ENCODE assay signal across 22 cellular contexts in genomic region chr14:105455766-105456660, GRCh38. TPM values are rescaled to one million over a fixed set of nuclear protein-coding genes. Genes with fewer than 3 reads are reported as not detected.
DNase-seq lines count a peak whose midpoint lies in the region; ATAC-seq and TF ChIP-seq lines count a peak whose summit lies in the region.
"Had no signal": no experiment of that assay in that cellular context is flagged by ENCODE, and none has a peak within 500 bp of the region (broad histone marks: within the 10 kb centered on the region; RNA-seq: fewer than 3 reads in every experiment).

No MANE protein-coding gene starts in this region.

- H3K27me3 Mint-ChIP-seq in endodermal cell (ENCODE audit: insufficient read depth): no peaks in the 10 kb centered on the region
- H3K27me3 Mint-ChIP-seq in endothelial cell (ENCODE audit: unreplicated experiment): peaks cover 13% of the 10 kb centered on the region

- no peaks in the 10 kb centered on the region for H3K4me1 ChIP-seq in right cardiac atrium (ENCODE audit: control insufficient read depth, insufficient read depth, low read length)
- no peaks in the 10 kb centered on the region for H3K4me1 ChIP-seq in endodermal cell (ENCODE audit: control insufficient read depth, insufficient read depth, low read length)
- H3K4me1 ChIP-seq in neuronal stem cell (ENCODE audit: control insufficient read depth in 2 of 2, insufficient read depth in 1 of 2, low read depth in 1 of 2, low read length in 2 of 2): no peaks in the 10 kb centered on the region

- H3K36me3 Mint-ChIP-seq in endodermal cell (ENCODE audit: low read depth): peaks cover 44% of the 10 kb centered on the region
- peaks cover 17% of the 10 kb centered on the region for H3K36me3 Mint-ChIP-seq in endothelial cell (ENCODE audit: low read depth, unreplicated experiment)

- 88% methylated on average over 22 of the region's 22 CpGs for WGBS in right cardiac atrium
- 89% methylated on average over 18 to 22 of the region's 22 CpGs for WGBS in endodermal cell (ENCODE audit: insufficient coverage in 1 of 2, insufficient read length in 1 of 2), 2 experiments
- no CpG with 5 or more reads among the region's 22 CpGs for WGBS in neuronal stem cell (ENCODE audit: extremely low coverage in 2 of 2, insufficient read length in 2 of 2, insufficient replicate concordance in 1 of 2), 2 donors

- H3K79me1 ChIP-seq in neuronal stem cell (ENCODE audit: low read depth, low read length): peaks cover 22% of the 10 kb centered on the region

- DNase-seq in right cardiac atrium (peak; percentile 10 to 41 (median 40)), Right ventricle myocardium superior (no peak), endodermal cell (no peak), neuronal stem cell (ENCODE audit: low spot score) (no peak), C1 segment of cervical spinal cord (lab: John Stamatoyannopoulos, UW) (no peak), endothelial cell (ENCODE audit: low spot score) (no peak), MV-4-11 (lab: John Stamatoyannopoulos, UW) (no peak)
- DNase-seq: Calu3, DMS53, EL, GM23248, HCEC 1CT, KG1, NCI-H1417 treated with DMSO at 0.1 percent for 48 hours, NCI-H1930, NCI-H226, NCI-H524, SHP77, SK-N-SH had no signal

- peak overlapping the region; percentile 56 for H3K14ac ChIP-seq in neuronal stem cell (ENCODE audit: low read length)

- no peak overlapping the region for H2AFZ ChIP-seq in neuronal stem cell (ENCODE audit: low read length)
- H2AFZ ChIP-seq: GM23248 had no signal

- no peak overlapping the region for H3K27ac ChIP-seq in right cardiac atrium (ENCODE audit: low read length)
- H3K27ac ChIP-seq in endodermal cell (ENCODE audit: low read depth, low read length): no peak overlapping the region
- H3K27ac ChIP-seq in neuronal stem cell (replicated peaks; ENCODE audit: low read length): no peak overlapping the region
- H3K27ac ChIP-seq: BLaER1, GM23248 had no signal

- no peaks in the 10 kb centered on the region for H3K9me3 Mint-ChIP-seq in endodermal cell
- H3K9me3 Mint-ChIP-seq in endothelial cell (ENCODE audit: unreplicated experiment): no peaks in the 10 kb centered on the region
- H3K9me3 Mint-ChIP-seq: CD8-positive, alpha-beta T cell had no signal

- H2BK120ac ChIP-seq in neuronal stem cell (ENCODE audit: low read depth, low read length): no peak overlapping the region

- ATAC-seq in right cardiac atrium (peak in 1 of 2 donors; percentile 13), Right ventricle myocardium superior (ENCODE audit: poor library complexity) (no peak)
- ATAC-seq: CD8-positive, alpha-beta T cell; GM12878 had no signal

- H3K9me3 ChIP-seq in right cardiac atrium (ENCODE audit: control insufficient read depth, low read length): no peaks in the 10 kb centered on the region
- H3K9me3 ChIP-seq in endodermal cell (ENCODE audit: control insufficient read depth, low read length): no peaks in the 10 kb centered on the region
- H3K9me3 ChIP-seq in neuronal stem cell (replicated peaks in 1 of 2; ENCODE audit: control insufficient read depth in 2 of 2, insufficient read depth in 1 of 2, low read depth in 1 of 2, low read length in 2 of 2): peaks cover 0 to 2% of the 10 kb centered on the region in 2 donors
- H3K9me3 ChIP-seq: BLaER1, SK-N-SH had no signal

- H3K4me3 ChIP-seq in right cardiac atrium (ENCODE audit: low read length) (no peak overlapping the region), endodermal cell (ENCODE audit: low read length) (no peak overlapping the region), neuronal stem cell (ENCODE audit: low read length in 2 of 2) (no peak overlapping the region)
- H3K4me3 ChIP-seq: BLaER1, GM12878, GM23248 had no signal

- peak overlapping the region; percentile 65 for H3K23ac ChIP-seq in neuronal stem cell (ENCODE audit: low read depth, low read length, poor library complexity)

- H3K36me3 ChIP-seq in endodermal cell (ENCODE audit: control insufficient read depth, insufficient read depth, low read length): peaks cover 39% of the 10 kb centered on the region
- peaks cover 55 to 81% of the 10 kb centered on the region in 2 donors for H3K36me3 ChIP-seq in neuronal stem cell (replicated peaks in 1 of 2; ENCODE audit: control insufficient read depth in 2 of 2, insufficient read depth in 2 of 2, low read length in 2 of 2)

- no peak overlapping the region for H3K4ac ChIP-seq in neuronal stem cell (ENCODE audit: low read length)

- H2AK5ac ChIP-seq in neuronal stem cell (ENCODE audit: low read depth, low read length): no peak overlapping the region

- peak overlapping the region; percentile 65 for H4K8ac ChIP-seq in neuronal stem cell (ENCODE audit: low read depth, low read length)

- H2BK12ac ChIP-seq in neuronal stem cell (ENCODE audit: low read length): no peak overlapping the region

- intact Hi-C loops in right cardiac atrium (cut with DNase I): no loop called here
- intact Hi-C loops in Right ventricle myocardium superior (cut with DNase I): no loop called here

- TF ChIP-seq CTCF in endodermal cell (conservative IDR thresholded peaks at IDR 0.05) (no peak), endothelial cell (IDR thresholded peaks at IDR 0.05; ENCODE audit: unreplicated experiment) (no peak)

- no peak overlapping the region for H2BK15ac ChIP-seq in neuronal stem cell (ENCODE audit: low read length)

- H3K4me2 ChIP-seq in neuronal stem cell (ENCODE audit: insufficient read depth, low read length, poor library complexity, severe bottlenecking): no peak overlapping the region
- H3K4me2 ChIP-seq: BLaER1, SK-N-SH had no signal

- H3K27ac Mint-ChIP-seq in endodermal cell (peak overlapping the region; percentile 48), endothelial cell (ENCODE audit: unreplicated experiment) (no peak overlapping the region)
- H3K27ac Mint-ChIP-seq: CD8-positive, alpha-beta T cell had no signal

- H4K91ac ChIP-seq in neuronal stem cell (ENCODE audit: low read depth, low read length, poor library complexity): no peak overlapping the region

- H3K27me3 ChIP-seq in right cardiac atrium (ENCODE audit: control insufficient read depth, insufficient read depth): no peaks in the 10 kb centered on the region
- no peaks in the 10 kb centered on the region for H3K27me3 ChIP-seq in endodermal cell (ENCODE audit: control insufficient read depth, insufficient read depth, low read length, poor library complexity, severe bottlenecking)
- no peaks in the 10 kb centered on the region for H3K27me3 ChIP-seq in neuronal stem cell (ENCODE audit: control insufficient read depth in 3 of 3, insufficient read depth in 3 of 3, low read depth in 1 of 3, low read length in 3 of 3)
- H3K27me3 ChIP-seq: BLaER1 had no signal

- no peak overlapping the region for H2BK5ac ChIP-seq in neuronal stem cell (ENCODE audit: low read length)

- no peak overlapping the region for H3K18ac ChIP-seq in neuronal stem cell (ENCODE audit: low read length)

- no peaks in the 10 kb centered on the region for H3K4me1 Mint-ChIP-seq in endodermal cell
- no peaks in the 10 kb centered on the region for H3K4me1 Mint-ChIP-seq in endothelial cell (ENCODE audit: unreplicated experiment)

- H3K4me3 Mint-ChIP-seq in endodermal cell: no peak overlapping the region
- H3K4me3 Mint-ChIP-seq in endothelial cell (ENCODE audit: unreplicated experiment): no peak overlapping the region
- H3K4me3 Mint-ChIP-seq: CD8-positive, alpha-beta T cell had no signal

- H3K9ac ChIP-seq in endodermal cell (ENCODE audit: extremely low read depth, low read length, poor library complexity, severe bottlenecking) (no peak overlapping the region), neuronal stem cell (ENCODE audit: low read depth, low read length, poor library complexity) (peak overlapping the region; percentile 44)
- H3K9ac ChIP-seq: GM23248, SK-N-SH had no signal

RNA-seq across cellular contexts. Expression of gene CRIP2, which starts 18.6 kb away (rescaled TPM):
- total RNA-seq in right cardiac atrium (1,000 to 10,000 TPM; 1,091 to 1,370 (median 1,238) TPM), Right ventricle myocardium superior (1,011 TPM), endodermal cell (1 to 10 TPM; 3.9 to 5.3 TPM), endothelial cell (ENCODE audit: unreplicated experiment) (67.4 TPM)
- 1,790 TPM for polyA plus RNA-seq in right cardiac atrium
- polyA plus RNA-seq in endodermal cell (2013, experiment 1 of 2): 96.3 TPM
- polyA plus RNA-seq in endodermal cell (2013, experiment 2 of 2): 93.1 TPM
- polyA plus RNA-seq in neuronal stem cell (2013, experiment 1 of 2): 16.9 TPM
- polyA plus RNA-seq in neuronal stem cell (2013, experiment 2 of 2): 15.2 TPM

RNA-seq across cellular contexts. Expression of gene CRIP1, which starts 30.7 kb away (rescaled TPM):
- total RNA-seq in right cardiac atrium: 100 to 1,000 TPM; 161 to 218 (median 192) TPM
- 243 TPM for polyA plus RNA-seq in right cardiac atrium
- total RNA-seq in Right ventricle myocardium superior: 71.8 TPM
- total RNA-seq in endodermal cell: 10 to 100 TPM in 1 of 2 donors, 1 to 10 TPM in 1; 7.0 to 47.1 TPM
- 29.7 TPM for polyA plus RNA-seq in endodermal cell (2013, experiment 1 of 2)
- polyA plus RNA-seq in endodermal cell (2013, experiment 2 of 2): 32.3 TPM
- polyA plus RNA-seq in neuronal stem cell (2013, experiment 1 of 2): 98.0 TPM
- 93.7 TPM for polyA plus RNA-seq in neuronal stem cell (2013, experiment 2 of 2)
- 2.5 TPM for total RNA-seq in endothelial cell (ENCODE audit: unreplicated experiment)

RNA-seq across cellular contexts. Expression of gene TEDC1, which starts 35.0 kb away (rescaled TPM):
- 1 to 10 TPM; 5.2 to 6.9 (median 5.8) TPM for total RNA-seq in right cardiac atrium
- polyA plus RNA-seq in right cardiac atrium: 6.5 TPM
- total RNA-seq in Right ventricle myocardium superior: 6.2 TPM
- 10 to 100 TPM in 1 of 2 donors, 1 to 10 TPM in 1; 9.1 to 23.8 TPM for total RNA-seq in endodermal cell
- polyA plus RNA-seq in endodermal cell (2013, experiment 1 of 2): 21.3 TPM
- polyA plus RNA-seq in endodermal cell (2013, experiment 2 of 2): 19.0 TPM
- 13.4 TPM for polyA plus RNA-seq in neuronal stem cell (2013, experiment 1 of 2)
- polyA plus RNA-seq in neuronal stem cell (2013, experiment 2 of 2): 11.7 TPM
- total RNA-seq in endothelial cell (ENCODE audit: unreplicated experiment): 11.5 TPM

RNA-seq across cellular contexts. Expression of gene MTA1, which starts 36.4 kb away (rescaled TPM):
- 100 to 1,000 TPM; 121 to 179 (median 157) TPM for total RNA-seq in right cardiac atrium
- 131 TPM for polyA plus RNA-seq in right cardiac atrium
- 191 TPM for total RNA-seq in Right ventricle myocardium superior
- total RNA-seq in endodermal cell: 100 to 1,000 TPM; 245 to 246 TPM
- 182 TPM for polyA plus RNA-seq in endodermal cell (2013, experiment 1 of 2)
- polyA plus RNA-seq in endodermal cell (2013, experiment 2 of 2): 153 TPM
- 199 TPM for polyA plus RNA-seq in neuronal stem cell (2013, experiment 1 of 2)
- polyA plus RNA-seq in neuronal stem cell (2013, experiment 2 of 2): 194 TPM
- total RNA-seq in endothelial cell (ENCODE audit: unreplicated experiment): 150 TPM

RNA-seq across cellular contexts. Expression of gene TEX22, which starts 57.7 kb away (rescaled TPM):
- total RNA-seq in right cardiac atrium: 1 to 10 TPM in 2 of 4 donors, under 1 TPM in 2; 0.46 to 1.9 (median 1.00) TPM
- 0.05 TPM for polyA plus RNA-seq in right cardiac atrium
- 1.9 TPM for total RNA-seq in Right ventricle myocardium superior
- total RNA-seq in endodermal cell: 1 to 10 TPM; 1.9 to 3.5 TPM
- 0.57 TPM for polyA plus RNA-seq in endodermal cell (2013, experiment 1 of 2)
- polyA plus RNA-seq in endodermal cell (2013, experiment 2 of 2): 1.2 TPM
- 0.21 TPM for polyA plus RNA-seq in neuronal stem cell (2013, experiment 1 of 2)
- 0.21 TPM for polyA plus RNA-seq in neuronal stem cell (2013, experiment 2 of 2)
- 1.1 TPM for total RNA-seq in endothelial cell (ENCODE audit: unreplicated experiment)

Comparison
In these comparisons a context has a peak if more than half of its experiments do, and no peak if none do; other contexts are left out.
1. DNase-seq: peak in right cardiac atrium (3 of 3); none in Right ventricle myocardium superior (single experiment), endodermal cell (single experiment), neuronal stem cell (single experiment), C1 segment of cervical spinal cord (0 of 14), endothelial cell (single experiment) and MV-4-11 (single experiment).
2. RNA of gene CRIP2, which starts 18.6 kb away (total RNA-seq): 1,091 to 1,370 TPM in right cardiac atrium and 1,011 TPM in Right ventricle myocardium superior (single experiment); 67.4 TPM in endothelial cell (single experiment) and 3.9 to 5.3 TPM in endodermal cell; every median in the first group is over 10 times any median in the second.